In genomic region chr4:127809173-127809800, GRCh38 we compare ENCODE assay signal across 18 cellular contexts. TPM values are rescaled to one million over a fixed set of nuclear protein-coding genes. Genes with fewer than 3 reads are reported as not detected.
DNase-seq lines count a peak whose midpoint lies in the region; ATAC-seq and TF ChIP-seq lines count a peak whose summit lies in the region.
"Had no signal": no experiment of that assay in that cellular context is flagged by ENCODE, and none has a peak within 500 bp of the region (broad histone marks: within the 10 kb centered on the region; RNA-seq: fewer than 3 reads in every experiment).

No MANE protein-coding gene starts in this region.

- TF ChIP-seq CTCF in VCaP (conservative IDR thresholded peaks at IDR 0.05) (peak; percentile 45), fibroblast of mammary gland (conservative IDR thresholded peaks at IDR 0.05; ENCODE audit: control insufficient read depth, insufficient read depth, low read depth, low read length) (peak; percentile 1)

- DNase-seq in NCI-H82 (lab: John Stamatoyannopoulos, UW) (peak; percentile 1), NCI-H82 treated with DMSO at 0.1 percent for 48 hours (lab: John Stamatoyannopoulos, UW; ENCODE audit: unreplicated experiment) (no peak), fibroblast of mammary gland (ENCODE audit: low read depth) (peak; percentile 8), cerebellum (ENCODE audit: low spot score) (no peak)
- DNase-seq: activated CD4-positive, alpha-beta memory T cell treated with anti-CD3 and anti-CD28 coated beads for 36 hours; central memory CD4-positive, alpha-beta T cell; immature natural killer cell; NCI-H1092; NCI-H510A treated with DMSO at 0.1 percent for 48 hours; stimulated activated CD4-positive, alpha-beta T cell treated with anti-CD3 and anti-CD28 coated beads, Interleukin-2, amount 100 ng/mL, for 24 hours; upper lobe of right lung had no signal

- no peaks in the 10 kb centered on the region for H3K27me3 Mint-ChIP-seq in stimulated activated memory B cell treated with anti-CD40 and anti-IgM and Interleukin-4, amounts not matched to agents 10 μg/mL and 1 μg/mL and 100 μg/mL, for 72 hours

- H3K27ac ChIP-seq in VCaP = no peak overlapping the region
- H3K27ac ChIP-seq: A549, upper lobe of right lung had no signal

- no peak overlapping the region for H3K4me3 ChIP-seq in fibroblast of mammary gland (ENCODE audit: control insufficient read depth, low read depth, low read length)
- H3K4me3 ChIP-seq: A549, HAP-1, upper lobe of right lung had no signal

- H3K4me3 Mint-ChIP-seq in stimulated activated memory B cell treated with anti-CD40 and anti-IgM and Interleukin-4, amounts not matched to agents 10 μg/mL and 1 μg/mL and 100 μg/mL, for 72 hours = no peak overlapping the region
- H3K4me3 Mint-ChIP-seq: activated CD4-positive, alpha-beta memory T cell treated with anti-CD3 and anti-CD28 coated beads for 36 hours; immature natural killer cell; T-helper 2 cell treated with Interferon-gamma antibody and Interleukin-4, amounts not matched to agents 5 μg/mL and 100 μg/mL, for 36 hours had no signal

- H3K36me3 Mint-ChIP-seq in stimulated activated memory B cell treated with anti-CD40 and anti-IgM and Interleukin-4, amounts not matched to agents 10 μg/mL and 1 μg/mL and 100 μg/mL, for 72 hours = no peaks in the 10 kb centered on the region
- H3K36me3 Mint-ChIP-seq: activated CD4-positive, alpha-beta memory T cell treated with anti-CD3 and anti-CD28 coated beads for 36 hours; immature natural killer cell had no signal

- no peaks in the 10 kb centered on the region for H3K4me1 Mint-ChIP-seq in stimulated activated memory B cell treated with anti-CD40 and anti-IgM and Interleukin-4, amounts not matched to agents 10 μg/mL and 1 μg/mL and 100 μg/mL, for 72 hours
- H3K4me1 Mint-ChIP-seq: immature natural killer cell had no signal

- H3K9me3 Mint-ChIP-seq in stimulated activated memory B cell treated with anti-CD40 and anti-IgM and Interleukin-4, amounts not matched to agents 10 μg/mL and 1 μg/mL and 100 μg/mL, for 72 hours = no peaks in the 10 kb centered on the region
- H3K9me3 Mint-ChIP-seq: activated CD4-positive, alpha-beta memory T cell treated with anti-CD3 and anti-CD28 coated beads for 36 hours; immature natural killer cell; T-helper 2 cell treated with Interferon-gamma antibody and Interleukin-4, amounts not matched to agents 5 μg/mL and 100 μg/mL, for 36 hours had no signal

- no peak overlapping the region for H3K27ac Mint-ChIP-seq in stimulated activated memory B cell treated with anti-CD40 and anti-IgM and Interleukin-4, amounts not matched to agents 10 μg/mL and 1 μg/mL and 100 μg/mL, for 72 hours
- H3K27ac Mint-ChIP-seq: activated CD4-positive, alpha-beta memory T cell treated with anti-CD3 and anti-CD28 coated beads for 36 hours; immature natural killer cell; T-helper 2 cell treated with Interferon-gamma antibody and Interleukin-4, amounts not matched to agents 5 μg/mL and 100 μg/mL, for 36 hours had no signal

- peak; percentile 48 for ATAC-seq in stimulated activated memory B cell treated with anti-CD40 and anti-IgM and Interleukin-4, amounts not matched to agents 10 μg/mL and 1 μg/mL and 100 μg/mL, for 72 hours
- ATAC-seq in GM18519 (IDR thresholded peaks at IDR 0.05; ENCODE audit: low FRiP score, unreplicated experiment) (no peak), GM21717 (IDR thresholded peaks at IDR 0.05; ENCODE audit: unreplicated experiment) (no peak)
- ATAC-seq: A549, upper lobe of right lung had no signal

RNA-seq across cellular contexts. Expression of gene HSPA4L, which starts 27.2 kb away (rescaled TPM):
- total RNA-seq in cerebellum = 12.2 TPM

Comparison
In these comparisons a context has a peak if more than half of its experiments do, and no peak if none do; other contexts are left out.
1. DNase-seq: peak in NCI-H82 (single experiment) and fibroblast of mammary gland (single experiment); none in NCI-H82 treated with DMSO at 0.1 percent for 48 hours (single experiment) and cerebellum (single experiment).